Comparison of ENCODE assay signal across 12 cellular contexts in the genomic region with DNA sequence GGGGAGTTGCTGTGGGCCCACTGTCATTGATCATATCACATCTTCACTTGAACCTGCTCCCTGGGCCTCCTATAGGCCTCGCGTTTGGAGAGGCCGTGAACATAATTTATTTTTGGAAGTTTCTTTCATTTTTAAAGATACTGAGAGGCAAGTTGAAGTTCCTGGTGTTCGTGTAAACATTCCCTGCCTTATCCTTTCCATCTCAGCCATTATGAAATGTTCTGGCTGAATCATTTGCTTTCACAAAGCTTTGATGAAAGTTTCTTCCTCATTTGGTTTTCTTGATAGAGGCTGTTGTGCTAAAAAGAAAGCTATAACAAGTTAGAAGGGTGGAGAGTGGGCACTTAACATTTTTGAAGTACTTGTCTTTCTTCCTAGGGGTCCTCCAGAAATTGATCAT. TPM values are rescaled to one million over a fixed set of nuclear protein-coding genes. Genes with fewer than 3 reads are reported as not detected.
DNase-seq lines count a peak whose midpoint lies in the region; ATAC-seq and TF ChIP-seq lines count a peak whose summit lies in the region.
"Had no signal": no experiment of that assay in that cellular context is flagged by ENCODE, and none has a peak within 500 bp of the region (broad histone marks: within the 10 kb centered on the region; RNA-seq: fewer than 3 reads in every experiment).

No MANE protein-coding gene starts in this region.

- H2AFZ ChIP-seq in Karpas-422 (ENCODE audit: low read length), result no peak overlapping the region

- no peaks in the 10 kb centered on the region for H3K9me3 Mint-ChIP-seq in naive thymus-derived CD8-positive, alpha-beta T cell

- peaks cover 8% of the 10 kb centered on the region; the same call in 1 of the 2 replicates for H3K36me3 ChIP-seq in Karpas-422 (ENCODE audit: insufficient read depth, low read length)
- H3K36me3 ChIP-seq in muscle layer of colon (ENCODE audit: insufficient read depth, low read length), result no peaks in the 10 kb centered on the region

- peak overlapping the region; percentile 70; the same call in 1 of the 2 replicates for H3K27ac ChIP-seq in Karpas-422 (ENCODE audit: low read length)
- peak overlapping the region; percentile 53 to 76 for H3K27ac ChIP-seq in coronary artery
- peak overlapping the region; percentile 9 for H3K27ac ChIP-seq in muscle layer of colon (ENCODE audit: low read depth, low read length)
- H3K27ac ChIP-seq: C4-2B had no signal

- no peaks in the 10 kb centered on the region for H3K9me2 ChIP-seq in Karpas-422 (replicated peaks; ENCODE audit: insufficient read depth, low read length)

- no peaks in the 10 kb centered on the region for H3K27me3 Mint-ChIP-seq in naive thymus-derived CD8-positive, alpha-beta T cell

- H3K9me3 ChIP-seq in Karpas-422 (ENCODE audit: low read length) (no peaks in the 10 kb centered on the region), muscle layer of colon (ENCODE audit: low read length) (no peaks in the 10 kb centered on the region)

- no peak overlapping the region for H3K27ac Mint-ChIP-seq in naive thymus-derived CD8-positive, alpha-beta T cell

- H3K4me1 ChIP-seq in Karpas-422 (ENCODE audit: low read length), result peaks cover 57% of the 10 kb centered on the region
- H3K4me1 ChIP-seq in muscle layer of colon (ENCODE audit: insufficient read depth, low read length), result peaks cover 22% of the 10 kb centered on the region

- H3K9ac ChIP-seq in Karpas-422 (ENCODE audit: low read length) (no peak overlapping the region), muscle layer of colon (ENCODE audit: low read length) (peak overlapping the region; percentile 17)

- ATAC-seq in naive thymus-derived CD8-positive, alpha-beta T cell, result no peak
- no peak for ATAC-seq in GM18907 (IDR thresholded peaks at IDR 0.05; ENCODE audit: unreplicated experiment)

- H3K36me3 Mint-ChIP-seq in naive thymus-derived CD8-positive, alpha-beta T cell, result peaks cover 0 to 26% (median 3%) of the 10 kb centered on the region in 3 donors

- H3K4me1 Mint-ChIP-seq in naive thymus-derived CD8-positive, alpha-beta T cell, result peaks cover 22 to 58% (median 42%) of the 10 kb centered on the region in 4 donors

- H3K4me3 ChIP-seq in AG04449 (ENCODE audit: low read depth, low read length) (no peak overlapping the region), Karpas-422 (ENCODE audit: low read length) (no peak overlapping the region), coronary artery (peak overlapping the region; percentile 41), muscle layer of colon (ENCODE audit: low read depth in 1 of 2, low read length in 2 of 2) (no peak overlapping the region)

- CTCF ChIA-PET in AG04449 (lab: Yijun Ruan, JAX), result interaction anchor here (1.2 to 3.2 kb wide), 7 partner anchors 10 to 408 kb away, joined by 3 to 28 read pairs (median 8); no protein-coding TSS in a partner anchor

- POLR2A ChIA-PET in AG04449 (lab: Yijun Ruan, JAX), result no interaction called here
- POLR2A ChIA-PET in naive thymus-derived CD8-positive, alpha-beta T cell (lab: Charles Lee), result no interaction called here

- DNase-seq in AG04449 (ENCODE audit: low read depth, low spot score) (peak; percentile 44), Karpas-422 (no peak), coronary artery (ENCODE audit: low spot score) (no peak), NCI-H524 (lab: John Stamatoyannopoulos, UW) (no peak), islet precursor cell (no peak)
- DNase-seq in naive thymus-derived CD8-positive, alpha-beta T cell, result no peak
- DNase-seq: NCI-H526 treated with DMSO at 0.1 percent for 48 hours; stimulated activated CD4-positive, alpha-beta T cell treated with anti-CD3 and anti-CD28 coated beads, Interleukin-4, amount 100 ng/mL, for 1 hour; SW 1271 had no signal

- peaks cover 57% of the 10 kb centered on the region for H4K20me1 ChIP-seq in Karpas-422 (ENCODE audit: insufficient read depth, low read depth, low read length)

- TF ChIP-seq CTCF in AG04449 (IDR thresholded peaks at IDR 0.05; ENCODE audit: insufficient read depth, low read length, missing control alignments), result no peak
- TF ChIP-seq CTCF in coronary artery (IDR thresholded peaks at IDR 0.05), result no peak

- H3K79me2 ChIP-seq in Karpas-422 (ENCODE audit: low read length), result peaks cover 90% of the 10 kb centered on the region

- no peak overlapping the region for H3K4me3 Mint-ChIP-seq in naive thymus-derived CD8-positive, alpha-beta T cell

- no peaks in the 10 kb centered on the region for H3K27me3 ChIP-seq in Karpas-422 (ENCODE audit: low read length)
- H3K27me3 ChIP-seq in muscle layer of colon (ENCODE audit: control insufficient read depth in 1 of 2, insufficient read depth in 2 of 2, low read length in 2 of 2), result no peaks in the 10 kb centered on the region

- H3K4me2 ChIP-seq in Karpas-422 (ENCODE audit: low read depth, low read length, poor library complexity, severe bottlenecking), result no peak overlapping the region

RNA-seq across cellular contexts. Expression of a gene that starts 15.5 kb away (rescaled TPM):
- 80.5 and 118 TPM in 2 replicates for total RNA-seq in Karpas-422 (2014; rRNA removed; shearing (Covaris generic); ENCODE audit: low replicate concordance)
- total RNA-seq in naive thymus-derived CD8-positive, alpha-beta T cell, result 10 to 100 TPM; 32.6 to 37.1 TPM
- 10 to 100 TPM; 47.3 to 78.3 (median 67.4) TPM for polyA plus RNA-seq in naive thymus-derived CD8-positive, alpha-beta T cell

Comparison
In these comparisons a context has a peak if more than half of its experiments do, and no peak if none do; other contexts are left out.
1. H3K27ac ChIP-seq: peak in every context shown above with its lines; median percentile 70 in Karpas-422; 64 in coronary artery; 9 in muscle layer of colon.